In genomic region chr19:39411006-39411831, GRCh38 we compare ENCODE assay signal across 8 cellular contexts. TPM values are rescaled to one million over a fixed set of nuclear protein-coding genes. Genes with fewer than 3 reads are reported as not detected.
DNase-seq lines count a peak whose midpoint lies in the region; ATAC-seq and TF ChIP-seq lines count a peak whose summit lies in the region.

No MANE protein-coding gene starts in this region.

- peak overlapping the region in 9 of 10 donors; percentile 67 to 98 (median 86) for H3K4me3 ChIP-seq in heart right ventricle

- TF ChIP-seq CTCF in heart right ventricle (IDR thresholded peaks at IDR 0.05) (no peak), GM13977 (IDR thresholded peaks at IDR 0.05; ENCODE audit: extremely low read depth, insufficient read depth, missing control alignments) (no peak)

- in situ Hi-C loops in GM13977 (cut with MboI; ENCODE audit: low pct_unique_long_range_greater_than_20kb, low sequenced_read_pairs, unreplicated experiment): no loop called here

- H3K36me3 Mint-ChIP-seq in activated T-cell treated with anti-CD3 and anti-CD28 coated beads, Interleukin-2, amount 50 U/mL, for 4 hours (ENCODE audit: insufficient read depth): peaks cover 13% of the 10 kb centered on the region

- DNase-seq in Right ventricle myocardium superior: peak; percentile 55
- no peak for DNase-seq in left ventricle myocardium superior
- DNase-seq in activated T-cell treated with anti-CD3 and anti-CD28 coated beads, Interleukin-2, amount 50 U/mL, for 4 hours: no peak
- no peak for DNase-seq in heart right ventricle
- peak; percentile 74 for DNase-seq in sciatic nerve (ENCODE audit: low spot score)
- DNase-seq in GM13977 (ENCODE audit: low spot score): no peak

- intact Hi-C loops in Right ventricle myocardium superior (cut with DNase I): no loop called here
- intact Hi-C loops in left ventricle myocardium superior (cut with micrococcal nuclease): loop anchor here (2.0 kb wide), 1 partner anchor 14 kb away; no protein-coding TSS in a partner anchor
- intact Hi-C loops in heart right ventricle (cut with DNase I): loop anchor here in 6 of 10 donors (1.0 to 10.0 kb wide), 6 partner anchors 13 to 286 kb away; partner anchors contain the start of genes SAMD4B (in 3 of the 6), EID2B (in 1 of the 6) and PAK4 (in 1 of the 6)
- intact Hi-C loops in sciatic nerve (cut with DNase I): no loop called here

- no peaks in the 10 kb centered on the region for H3K27me3 Mint-ChIP-seq in activated T-cell treated with anti-CD3 and anti-CD28 coated beads, Interleukin-2, amount 50 U/mL, for 4 hours (ENCODE audit: low read depth)

- ATAC-seq in Right ventricle myocardium superior (ENCODE audit: poor library complexity) (no peak), left ventricle myocardium superior (no peak), heart right ventricle (no peak), sciatic nerve (no peak), HG02970 (IDR thresholded peaks at IDR 0.05; ENCODE audit: low FRiP score, unreplicated experiment) (no peak), GM18858 (IDR thresholded peaks at IDR 0.05; ENCODE audit: unreplicated experiment) (no peak)
- no peak for ATAC-seq in activated T-cell treated with anti-CD3 and anti-CD28 coated beads, Interleukin-2, amount 50 U/mL, for 4 hours

- H3K9me3 ChIP-seq in heart right ventricle: no peaks in the 10 kb centered on the region

- peak overlapping the region; percentile 86 for H3K4me3 Mint-ChIP-seq in activated T-cell treated with anti-CD3 and anti-CD28 coated beads, Interleukin-2, amount 50 U/mL, for 4 hours

- no peaks in the 10 kb centered on the region for H3K27me3 ChIP-seq in heart right ventricle

- peaks cover 6 to 31% (median 9%) of the 10 kb centered on the region in 9 donors for H3K36me3 ChIP-seq in heart right ventricle

- H3K4me1 ChIP-seq in heart right ventricle: peaks cover 11 to 63% (median 51%) of the 10 kb centered on the region in 9 donors

- 17 to 22% methylated on average over 9 of the region's 9 CpGs for WGBS in heart right ventricle, 2 donors

- peak overlapping the region; percentile 94 to 100 (median 99) for H3K27ac ChIP-seq in heart right ventricle

- H3K9me3 Mint-ChIP-seq in activated T-cell treated with anti-CD3 and anti-CD28 coated beads, Interleukin-2, amount 50 U/mL, for 4 hours: no peaks in the 10 kb centered on the region

- H3K4me1 Mint-ChIP-seq in activated T-cell treated with anti-CD3 and anti-CD28 coated beads, Interleukin-2, amount 50 U/mL, for 4 hours (ENCODE audit: low read depth): peaks cover 43% of the 10 kb centered on the region

RNA-seq across cellular contexts. Expression of gene PLEKHG2, which starts 1.2 kb away (rescaled TPM):
- total RNA-seq in Right ventricle myocardium superior (9.0 TPM), left ventricle myocardium superior (11.6 TPM), heart right ventricle (10 to 100 TPM in 9 of 10 donors, 1 to 10 TPM in 1; 8.3 to 23.1 (median 15.1) TPM), sciatic nerve (89.2 TPM)
- total RNA-seq in activated T-cell treated with anti-CD3 and anti-CD28 coated beads, Interleukin-2, amount 50 U/mL, for 4 hours: 10 to 100 TPM; 22.0 to 23.7 (median 22.0) TPM
- polyA plus RNA-seq in heart right ventricle: 10 to 100 TPM in 1 of 2 donors, 1 to 10 TPM in 1; 6.9 to 22.7 TPM

RNA-seq across cellular contexts. Expression of gene ZFP36, which starts 4.6 kb away (rescaled TPM):
- total RNA-seq in Right ventricle myocardium superior (44.9 TPM), left ventricle myocardium superior (53.0 TPM), heart right ventricle (100 to 1,000 TPM in 2 of 10 donors, 10 to 100 TPM in 8; 22.8 to 194 (median 48.1) TPM), sciatic nerve (342 TPM)
- 10 to 100 TPM; 39.5 to 50.8 (median 43.7) TPM for total RNA-seq in activated T-cell treated with anti-CD3 and anti-CD28 coated beads, Interleukin-2, amount 50 U/mL, for 4 hours
- polyA plus RNA-seq in heart right ventricle: 10 to 100 TPM; 60.2 to 63.2 TPM

RNA-seq across cellular contexts. Expression of gene MED29, which starts 20.0 kb away (rescaled TPM):
- 22.1 TPM for total RNA-seq in Right ventricle myocardium superior
- 22.2 TPM for total RNA-seq in left ventricle myocardium superior
- 10 to 100 TPM; 39.5 to 43.1 (median 39.7) TPM for total RNA-seq in activated T-cell treated with anti-CD3 and anti-CD28 coated beads, Interleukin-2, amount 50 U/mL, for 4 hours
- 10 to 100 TPM; 22.9 to 32.3 (median 27.1) TPM for total RNA-seq in heart right ventricle
- 10 to 100 TPM; 16.2 to 30.8 TPM for polyA plus RNA-seq in heart right ventricle
- 37.2 TPM for total RNA-seq in sciatic nerve

RNA-seq across cellular contexts. Expression of gene PAF1, which starts 20.3 kb away (rescaled TPM):
- total RNA-seq in Right ventricle myocardium superior (32.0 TPM), left ventricle myocardium superior (34.8 TPM), heart right ventricle (10 to 100 TPM; 34.3 to 46.4 (median 38.8) TPM), sciatic nerve (38.7 TPM)
- 10 to 100 TPM; 48.0 to 50.8 (median 50.2) TPM for total RNA-seq in activated T-cell treated with anti-CD3 and anti-CD28 coated beads, Interleukin-2, amount 50 U/mL, for 4 hours
- polyA plus RNA-seq in heart right ventricle: 10 to 100 TPM; 24.1 to 48.2 TPM

RNA-seq across cellular contexts. Expression of gene RPS16, which starts 24.5 kb away (rescaled TPM):
- total RNA-seq in Right ventricle myocardium superior (1,176 TPM), left ventricle myocardium superior (1,154 TPM), heart right ventricle (1,000 to 10,000 TPM in 7 of 10 donors, 100 to 1,000 TPM in 3; 936 to 1,726 (median 1,424) TPM), sciatic nerve (1,367 TPM)
- total RNA-seq in activated T-cell treated with anti-CD3 and anti-CD28 coated beads, Interleukin-2, amount 50 U/mL, for 4 hours: 1,000 to 10,000 TPM; 3,250 to 3,505 (median 3,474) TPM
- polyA plus RNA-seq in heart right ventricle: 1,000 to 10,000 TPM in 1 of 2 donors, 100 to 1,000 TPM in 1; 974 to 3,280 TPM

Comparison
In these comparisons a context has a peak if more than half of its experiments do, and no peak if none do; other contexts are left out.
1. DNase-seq: peak in Right ventricle myocardium superior (single experiment) and sciatic nerve (single experiment); none in left ventricle myocardium superior (single experiment), activated T-cell treated with anti-CD3 and anti-CD28 coated beads, Interleukin-2, amount 50 U/mL, for 4 hours (single experiment), heart right ventricle (0 of 2) and GM13977 (single experiment).
2. intact Hi-C loops: an anchor here in left ventricle myocardium superior (2.0 kb wide) and heart right ventricle (1.0 to 10.0 kb wide); none called in Right ventricle myocardium superior and sciatic nerve.